In the genomic region with DNA sequence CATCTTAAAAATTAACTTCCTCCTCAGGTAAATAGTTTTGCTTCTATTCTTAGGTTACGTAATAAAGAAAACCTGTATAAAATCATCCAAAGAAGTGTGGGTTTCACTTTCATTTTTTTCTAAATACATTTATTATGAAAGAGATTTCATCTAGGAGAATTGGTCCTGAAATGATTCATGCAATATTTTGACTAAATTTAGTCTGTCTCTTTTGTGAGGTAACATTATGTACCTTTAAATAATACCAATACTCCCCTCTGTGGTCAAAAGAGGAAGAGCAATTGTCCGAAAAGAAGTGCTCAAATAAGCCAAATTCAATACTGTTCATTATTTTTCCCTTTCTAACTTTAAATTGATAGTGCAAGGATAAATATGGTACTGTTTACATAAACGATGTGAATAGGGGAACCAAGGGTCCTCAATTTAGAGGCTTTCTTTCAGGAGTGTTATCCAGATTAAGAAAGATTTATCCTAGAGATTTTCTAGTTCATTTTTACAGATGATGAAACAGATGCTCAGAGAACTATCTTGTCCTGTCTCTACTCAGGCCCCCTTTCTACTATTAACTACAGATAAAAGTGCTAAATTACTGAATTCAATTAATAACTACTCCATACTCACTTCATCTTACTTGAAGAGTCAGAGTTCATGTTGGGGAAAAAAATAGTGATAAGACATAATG, we compare ENCODE assay signal across 8 cellular contexts. TPM values are rescaled to one million over a fixed set of nuclear protein-coding genes. Genes with fewer than 3 reads are reported as not detected.
A peak's percentile ranks its signal among the peaks of the same experiment; 100 is the strongest.
DNase-seq lines count a peak whose midpoint lies in the region; ATAC-seq and TF ChIP-seq lines count a peak whose summit lies in the region.

No MANE protein-coding gene starts in this region.

- H3K27ac ChIP-seq in 22Rv1 = no peak overlapping the region
- H3K27ac ChIP-seq in OCI-LY3 (ENCODE audit: low read length) = no peak overlapping the region
- no peak overlapping the region for H3K27ac ChIP-seq in endodermal cell (ENCODE audit: low read depth, low read length)

- H3K4me1 Mint-ChIP-seq in endodermal cell (no peaks in the 10 kb centered on the region), natural killer cell (no peaks in the 10 kb centered on the region)
- H3K4me1 Mint-ChIP-seq in activated T-cell treated with anti-CD3 and anti-CD28 coated beads, Interleukin-2, amount 50 U/mL, for 24 hours (ENCODE audit: low read depth) = peaks cover 4% of the 10 kb centered on the region

- H3K4me3 ChIP-seq in OCI-LY3 (ENCODE audit: low read length) = peak overlapping the region; percentile 52
- H3K4me3 ChIP-seq in endodermal cell (ENCODE audit: low read length) = no peak overlapping the region

- peak overlapping the region; percentile 68 for H3K4me2 ChIP-seq in OCI-LY3 (ENCODE audit: low read length)

- WGBS in endodermal cell (ENCODE audit: insufficient coverage in 1 of 2, insufficient read length in 1 of 2), 2 experiments = 11 to 40% methylated on average over 1 to 3 of the region's 3 CpGs

- H3K9me3 Mint-ChIP-seq in endodermal cell (no peaks in the 10 kb centered on the region), natural killer cell (no peaks in the 10 kb centered on the region)
- H3K9me3 Mint-ChIP-seq in activated T-cell treated with anti-CD3 and anti-CD28 coated beads, Interleukin-2, amount 50 U/mL, for 24 hours = no peaks in the 10 kb centered on the region

- no peak overlapping the region for H2AFZ ChIP-seq in OCI-LY3 (ENCODE audit: low read depth, low read length)

- intact Hi-C loops in natural killer cell (cut with micrococcal nuclease) = loop anchor here (1.0 to 5.0 kb wide), 3 partner anchors 406 to 694 kb away; no protein-coding TSS in a partner anchor

- H3K36me3 ChIP-seq in OCI-LY3 (replicated peaks; ENCODE audit: low read depth, low read length) (no peaks in the 10 kb centered on the region), endodermal cell (ENCODE audit: control insufficient read depth, insufficient read depth, low read length) (no peaks in the 10 kb centered on the region)

- peak; percentile 75 for TF ChIP-seq CTCF in 22Rv1 (IDR thresholded peaks at IDR 0.05)
- peak; percentile 86 for TF ChIP-seq CTCF in OCI-LY3 (IDR thresholded peaks at IDR 0.05; ENCODE audit: low read depth, low read length)
- TF ChIP-seq CTCF in endodermal cell (conservative IDR thresholded peaks at IDR 0.05) = peak; percentile 85
- TF ChIP-seq CTCF in natural killer cell (IDR thresholded peaks at IDR 0.05) = peak; percentile 51

- H3K4me1 ChIP-seq in OCI-LY3 (ENCODE audit: low read length) (peaks cover 9% of the 10 kb centered on the region), endodermal cell (ENCODE audit: control insufficient read depth, insufficient read depth, low read length) (no peaks in the 10 kb centered on the region)

- H3K9ac ChIP-seq in OCI-LY3 (ENCODE audit: low read length) (peak overlapping the region; percentile 0; the same call in 1 of the 2 replicates), endodermal cell (ENCODE audit: extremely low read depth, low read length, poor library complexity, severe bottlenecking) (no peak overlapping the region)

- no peaks in the 10 kb centered on the region for H3K36me3 Mint-ChIP-seq in endodermal cell (ENCODE audit: low read depth)
- no peaks in the 10 kb centered on the region for H3K36me3 Mint-ChIP-seq in natural killer cell
- no peaks in the 10 kb centered on the region for H3K36me3 Mint-ChIP-seq in activated T-cell treated with anti-CD3 and anti-CD28 coated beads, Interleukin-2, amount 50 U/mL, for 24 hours (ENCODE audit: low read depth)

- H3K9me3 ChIP-seq in OCI-LY3 (ENCODE audit: insufficient read depth, low read length) = no peaks in the 10 kb centered on the region
- H3K9me3 ChIP-seq in endodermal cell (ENCODE audit: control insufficient read depth, low read length) = no peaks in the 10 kb centered on the region

- H3K27me3 Mint-ChIP-seq in endodermal cell (ENCODE audit: insufficient read depth) = peaks cover 2% of the 10 kb centered on the region
- peaks cover 21 to 26% of the 10 kb centered on the region in 2 donors for H3K27me3 Mint-ChIP-seq in natural killer cell (ENCODE audit: low read depth in 2 of 2)
- H3K27me3 Mint-ChIP-seq in activated T-cell treated with anti-CD3 and anti-CD28 coated beads, Interleukin-2, amount 50 U/mL, for 24 hours = peaks cover 26% of the 10 kb centered on the region

- no peaks in the 10 kb centered on the region for H4K20me1 ChIP-seq in OCI-LY3 (ENCODE audit: insufficient read depth, low read length)

- no peak overlapping the region for H3K27ac Mint-ChIP-seq in endodermal cell
- no peak overlapping the region for H3K27ac Mint-ChIP-seq in natural killer cell
- no peak overlapping the region for H3K27ac Mint-ChIP-seq in activated T-cell treated with anti-CD3 and anti-CD28 coated beads, Interleukin-2, amount 50 U/mL, for 24 hours

- no peaks in the 10 kb centered on the region for H3K79me2 ChIP-seq in OCI-LY3 (ENCODE audit: low read length)

- H3K27me3 ChIP-seq in OCI-LY3 (ENCODE audit: low read depth, low read length) = 0 out of 2 replicates have a peak, but pooled peaks cover 8% of the 10 kb centered on the region
- H3K27me3 ChIP-seq in endodermal cell (ENCODE audit: control insufficient read depth, insufficient read depth, low read length, poor library complexity, severe bottlenecking) = no peaks in the 10 kb centered on the region

- H3K4me3 Mint-ChIP-seq in endodermal cell (no peak overlapping the region), natural killer cell (no peak overlapping the region)
- no peak overlapping the region for H3K4me3 Mint-ChIP-seq in activated T-cell treated with anti-CD3 and anti-CD28 coated beads, Interleukin-2, amount 50 U/mL, for 24 hours

- DNase-seq in GM04504 (ENCODE audit: low read depth) = peak; percentile 8
- no peak for DNase-seq in endodermal cell
- no peak for DNase-seq in natural killer cell
- no peak for DNase-seq in stimulated activated CD4-positive, alpha-beta T cell treated with anti-CD3 and anti-CD28 coated beads, Interleukin-15, amount 100 ng/mL, for 24 hours
- DNase-seq in activated T-cell treated with anti-CD3 and anti-CD28 coated beads, Interleukin-2, amount 50 U/mL, for 24 hours = no peak

- peak; percentile 76 for ATAC-seq in HG02981 (IDR thresholded peaks at IDR 0.05; ENCODE audit: unreplicated experiment)
- no peak for ATAC-seq in natural killer cell

RNA-seq across cellular contexts. Expression of gene CYP39A1, which starts 26.2 kb away (rescaled TPM):
- total RNA-seq in endodermal cell = 1 to 10 TPM; 1.8 to 3.8 TPM
- 2.5 TPM for polyA plus RNA-seq in endodermal cell (2013, experiment 1 of 2)
- 4.0 TPM for polyA plus RNA-seq in endodermal cell (2013, experiment 2 of 2)
- not detected for total RNA-seq in natural killer cell

RNA-seq across cellular contexts. Expression of gene SLC25A27, which starts 26.4 kb away (rescaled TPM):
- total RNA-seq in endodermal cell = 10 to 100 TPM; 12.8 to 18.1 TPM
- 14.1 TPM for polyA plus RNA-seq in endodermal cell (2013, experiment 1 of 2)
- polyA plus RNA-seq in endodermal cell (2013, experiment 2 of 2) = 8.4 TPM
- total RNA-seq in natural killer cell = 1 to 10 TPM in 1 of 3 donors, not detected in 2; 1.7 TPM

Comparison
In these comparisons a context has a peak if more than half of its experiments do, and no peak if none do; other contexts are left out.
1. RNA of gene SLC25A27, which starts 26.4 kb away (total RNA-seq): 12.8 to 18.1 TPM in endodermal cell; 1.7 TPM in natural killer cell; every median in the first group is over 4 times any median in the second.
2. Peak in every context shown above with its lines, with median percentiles within 50 percentile points of each other: CTCF ChIP-seq.